16 cellular contexts compared by ENCODE assay signal in the genomic region with DNA sequence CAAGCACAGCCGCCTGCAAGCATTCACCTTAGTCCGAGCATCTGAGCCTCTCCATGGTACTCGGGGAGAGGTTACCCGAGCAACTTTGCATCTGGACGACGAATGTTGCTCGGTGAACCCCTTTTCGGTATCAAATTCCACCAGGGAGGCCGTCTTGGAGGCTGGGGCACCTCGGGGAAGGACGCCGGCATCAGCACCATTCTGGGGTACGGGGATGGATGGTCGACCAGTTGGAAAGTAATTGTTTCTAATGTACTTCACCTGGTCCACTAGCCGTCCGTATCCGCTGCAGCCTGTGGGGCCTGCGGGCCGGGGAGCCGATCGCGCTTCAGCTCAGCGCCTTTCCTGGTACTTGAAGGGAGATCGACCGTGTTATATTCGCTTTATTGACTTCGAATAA.
DNase-seq lines count a peak whose midpoint lies in the region; ATAC-seq and TF ChIP-seq lines count a peak whose summit lies in the region.
"Had no signal": no experiment of that assay in that cellular context is flagged by ENCODE, and none has a peak within 500 bp of the region (broad histone marks: within the 10 kb centered on the region; RNA-seq: fewer than 3 reads in every experiment).

No MANE protein-coding gene starts in this region.

- WGBS in psoas muscle, 3 donors = 93 to 94% (median 93%) methylated on average over 27 of the region's 27 CpGs

- DNase-seq in activated naive CD8-positive, alpha-beta T cell treated with anti-CD3 and anti-CD28 coated beads, Interleukin-2, amount 10 ng/mL, durations not matched to agents 7 days and 5 days = peak; percentile 10
- no peak for DNase-seq in activated naive CD8-positive, alpha-beta T cell treated with anti-CD3 and anti-CD28 coated beads for 36 hours
- DNase-seq in chondrocyte (ENCODE audit: low spot score) (peak; percentile 59), psoas muscle (peak; percentile 2 to 38), left colon (no peak)
- DNase-seq: CD4-positive, alpha-beta memory T cell; DMS53; KG1; MV-4-11; NCI-H1694 treated with DMSO at 0.1 percent for 48 hours; NCI-H510A treated with DMSO at 0.1 percent for 48 hours; NCI-H774; SHP77 had no signal

- H3K36me3 Mint-ChIP-seq in activated naive CD8-positive, alpha-beta T cell treated with anti-CD3 and anti-CD28 coated beads, Interleukin-2, amount 10 ng/mL, durations not matched to agents 7 days and 5 days = no peaks in the 10 kb centered on the region
- H3K36me3 Mint-ChIP-seq in activated naive CD8-positive, alpha-beta T cell treated with anti-CD3 and anti-CD28 coated beads for 36 hours = no peaks in the 10 kb centered on the region
- H3K36me3 Mint-ChIP-seq in chondrocyte (ENCODE audit: low read depth) = no peaks in the 10 kb centered on the region
- no peaks in the 10 kb centered on the region for H3K36me3 Mint-ChIP-seq in activated T-helper 17 cell treated with anti-CD3 and anti-CD28 coated beads, Interleukin-2, amount 50 U/mL, for 72 hours (ENCODE audit: low read depth)
- H3K36me3 Mint-ChIP-seq: CD4-positive, alpha-beta memory T cell had no signal

- no peak overlapping the region for H3K4me3 Mint-ChIP-seq in activated naive CD8-positive, alpha-beta T cell treated with anti-CD3 and anti-CD28 coated beads, Interleukin-2, amount 10 ng/mL, durations not matched to agents 7 days and 5 days
- no peak overlapping the region for H3K4me3 Mint-ChIP-seq in activated naive CD8-positive, alpha-beta T cell treated with anti-CD3 and anti-CD28 coated beads for 36 hours
- no peak overlapping the region for H3K4me3 Mint-ChIP-seq in chondrocyte (ENCODE audit: unreplicated experiment)
- H3K4me3 Mint-ChIP-seq in activated T-helper 17 cell treated with anti-CD3 and anti-CD28 coated beads, Interleukin-2, amount 50 U/mL, for 72 hours = no peak overlapping the region
- H3K4me3 Mint-ChIP-seq: B cell; CD4-positive, alpha-beta memory T cell had no signal

- no peak overlapping the region for H3K4me3 ChIP-seq in psoas muscle

- H3K27ac ChIP-seq in psoas muscle = no peak overlapping the region

- no peaks in the 10 kb centered on the region for H3K9me3 ChIP-seq in psoas muscle

- H3K9me3 Mint-ChIP-seq in activated naive CD8-positive, alpha-beta T cell treated with anti-CD3 and anti-CD28 coated beads, Interleukin-2, amount 10 ng/mL, durations not matched to agents 7 days and 5 days = no peaks in the 10 kb centered on the region
- H3K9me3 Mint-ChIP-seq in activated naive CD8-positive, alpha-beta T cell treated with anti-CD3 and anti-CD28 coated beads for 36 hours = no peaks in the 10 kb centered on the region
- no peaks in the 10 kb centered on the region for H3K9me3 Mint-ChIP-seq in chondrocyte (ENCODE audit: low read depth)
- no peaks in the 10 kb centered on the region for H3K9me3 Mint-ChIP-seq in activated T-helper 17 cell treated with anti-CD3 and anti-CD28 coated beads, Interleukin-2, amount 50 U/mL, for 72 hours

- POLR2A ChIA-PET in activated naive CD8-positive, alpha-beta T cell treated with anti-CD3 and anti-CD28 coated beads, Interleukin-2, amount 10 ng/mL, durations not matched to agents 7 days and 5 days (lab: Charles Lee) = no interaction called here

- H3K27me3 ChIP-seq in psoas muscle (ENCODE audit: insufficient read depth in 3 of 3, low read length in 2 of 3) = peaks cover 0 to 7% (median 0%) of the 10 kb centered on the region in 3 donors

- intact Hi-C loops in psoas muscle (cut with DNase I) = no loop called here
- intact Hi-C loops in left colon (cut with DNase I, micrococcal nuclease) = no loop called here

- no peaks in the 10 kb centered on the region for H3K4me1 Mint-ChIP-seq in activated naive CD8-positive, alpha-beta T cell treated with anti-CD3 and anti-CD28 coated beads, Interleukin-2, amount 10 ng/mL, durations not matched to agents 7 days and 5 days
- no peaks in the 10 kb centered on the region for H3K4me1 Mint-ChIP-seq in activated naive CD8-positive, alpha-beta T cell treated with anti-CD3 and anti-CD28 coated beads for 36 hours
- peaks cover 24% of the 10 kb centered on the region for H3K4me1 Mint-ChIP-seq in chondrocyte (ENCODE audit: low read depth)
- H3K4me1 Mint-ChIP-seq in activated T-helper 17 cell treated with anti-CD3 and anti-CD28 coated beads, Interleukin-2, amount 50 U/mL, for 72 hours = no peaks in the 10 kb centered on the region
- H3K4me1 Mint-ChIP-seq: B cell; CD4-positive, alpha-beta memory T cell had no signal

- no peaks in the 10 kb centered on the region for H3K36me3 ChIP-seq in psoas muscle (ENCODE audit: insufficient read depth in 1 of 2, low read depth in 1 of 2)

- no peak overlapping the region for H3K27ac Mint-ChIP-seq in activated naive CD8-positive, alpha-beta T cell treated with anti-CD3 and anti-CD28 coated beads, Interleukin-2, amount 10 ng/mL, durations not matched to agents 7 days and 5 days
- no peak overlapping the region for H3K27ac Mint-ChIP-seq in activated naive CD8-positive, alpha-beta T cell treated with anti-CD3 and anti-CD28 coated beads for 36 hours
- no peak overlapping the region for H3K27ac Mint-ChIP-seq in chondrocyte (ENCODE audit: unreplicated experiment)
- H3K27ac Mint-ChIP-seq in activated T-helper 17 cell treated with anti-CD3 and anti-CD28 coated beads, Interleukin-2, amount 50 U/mL, for 72 hours = no peak overlapping the region
- H3K27ac Mint-ChIP-seq: B cell had no signal

- H3K27me3 Mint-ChIP-seq in activated naive CD8-positive, alpha-beta T cell treated with anti-CD3 and anti-CD28 coated beads, Interleukin-2, amount 10 ng/mL, durations not matched to agents 7 days and 5 days = peaks cover 6% of the 10 kb centered on the region
- H3K27me3 Mint-ChIP-seq in activated naive CD8-positive, alpha-beta T cell treated with anti-CD3 and anti-CD28 coated beads for 36 hours = peaks cover 5% of the 10 kb centered on the region
- peaks cover 2% of the 10 kb centered on the region for H3K27me3 Mint-ChIP-seq in chondrocyte (ENCODE audit: low read depth)
- H3K27me3 Mint-ChIP-seq in activated T-helper 17 cell treated with anti-CD3 and anti-CD28 coated beads, Interleukin-2, amount 50 U/mL, for 72 hours = peaks cover 17% of the 10 kb centered on the region

- TF ChIP-seq CTCF in chondrocyte (IDR thresholded peaks at IDR 0.05) (no peak), psoas muscle (IDR thresholded peaks at IDR 0.05) (no peak)

- no peaks in the 10 kb centered on the region for H3K4me1 ChIP-seq in psoas muscle

- no peak for ATAC-seq in activated naive CD8-positive, alpha-beta T cell treated with anti-CD3 and anti-CD28 coated beads, Interleukin-2, amount 10 ng/mL, durations not matched to agents 7 days and 5 days (ENCODE audit: low read depth)
- ATAC-seq in psoas muscle (no peak), left colon (no peak), GM21381 (IDR thresholded peaks at IDR 0.05; ENCODE audit: unreplicated experiment) (no peak)
- ATAC-seq in activated T-helper 17 cell treated with anti-CD3 and anti-CD28 coated beads, Interleukin-2, amount 50 U/mL, for 72 hours (replicated peaks) = no peak

Comparison
In these comparisons a context has a peak if more than half of its experiments do, and no peak if none do; other contexts are left out.
1. DNase-seq: peak in activated naive CD8-positive, alpha-beta T cell treated with anti-CD3 and anti-CD28 coated beads, Interleukin-2, amount 10 ng/mL, durations not matched to agents 7 days and 5 days (single experiment), chondrocyte (single experiment) and psoas muscle (2 of 2); none in activated naive CD8-positive, alpha-beta T cell treated with anti-CD3 and anti-CD28 coated beads for 36 hours (single experiment) and left colon (0 of 2).